ENCODE assay signal across 20 cellular contexts in the genomic region with DNA sequence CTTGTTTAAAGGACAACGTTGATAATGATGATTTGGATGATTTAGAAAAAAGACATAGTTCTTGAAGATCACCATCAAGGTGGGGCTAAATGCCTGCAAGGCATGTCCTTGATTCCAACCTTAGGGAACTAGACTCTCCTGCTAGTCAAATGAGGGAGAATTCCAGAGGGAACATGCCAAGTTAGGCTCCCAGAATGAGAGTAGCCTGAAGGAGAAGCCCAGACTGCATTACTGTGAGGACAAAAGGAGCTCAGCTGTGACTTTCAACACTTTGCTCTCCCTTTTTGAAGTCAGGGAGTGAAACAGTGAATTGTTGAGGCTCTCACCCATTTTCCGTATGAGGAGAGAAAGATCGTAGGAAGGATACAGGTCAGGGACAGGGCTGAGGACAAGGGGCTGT.
"Had no signal": no experiment of that assay in that cellular context is flagged by ENCODE, and none has a peak within 500 bp of the region (broad histone marks: within the 10 kb centered on the region; RNA-seq: fewer than 3 reads in every experiment).

No MANE protein-coding gene starts in this region.

- H3K4me1 ChIP-seq: colonic mucosa, foreskin keratinocyte, pancreas, transverse colon had no signal

- H3K9me3 ChIP-seq: colonic mucosa, mucosa of descending colon, pancreas, thoracic aorta, transverse colon had no signal

- H3K4me3 Mint-ChIP-seq: endodermal cell; naive thymus-derived CD8-positive, alpha-beta T cell; neural crest cell; stimulated activated naive B cell treated with anti-CD40 and anti-IgM and Interleukin-4, amounts not matched to agents 10 μg/mL and 1 μg/mL and 100 μg/mL, for 72 hours; stimulated activated naive CD8-positive, alpha-beta T cell treated with anti-CD3 and anti-CD28 coated beads, Interleukin-15, amount 100 ng/mL, for 72 hours had no signal

- H3K27me3 ChIP-seq: colonic mucosa, foreskin keratinocyte, pancreas, transverse colon had no signal

- H3K27me3 Mint-ChIP-seq: stimulated activated naive CD8-positive, alpha-beta T cell treated with anti-CD3 and anti-CD28 coated beads, Interleukin-15, amount 100 ng/mL, for 72 hours had no signal

- H3K4me2 ChIP-seq: smooth muscle cell had no signal

- H3K4me3 ChIP-seq: colonic mucosa, mucosa of descending colon, pancreas, smooth muscle cell, thoracic aorta, transverse colon had no signal

- H3K36me3 ChIP-seq: colonic mucosa, pancreas, thoracic aorta, transverse colon had no signal

- H3K27ac ChIP-seq: colonic mucosa, foreskin keratinocyte, pancreas, thoracic aorta, transverse colon had no signal

- DNase-seq: colonic mucosa; dermis blood vessel endothelial cell; endodermal cell; erythroblast; foreskin keratinocyte; kidney glomerular epithelial cell; mucosa of descending colon; naive thymus-derived CD8-positive, alpha-beta T cell; nucleus accumbens; pancreas; right cardiac atrium; stimulated activated CD4-positive, alpha-beta T cell treated with anti-CD3 and anti-CD28 coated beads, Interleukin-1b, Interleukin-23, amount 100 ng/mL, for 48 hours; stimulated activated CD4-positive, alpha-beta T cell treated with anti-CD3 and anti-CD28 coated beads, Interleukin-4, amount 100 ng/mL, for 24 hours; stimulated activated naive B cell treated with anti-CD40 and anti-IgM and Interleukin-4, amounts not matched to agents 10 μg/mL and 1 μg/mL and 100 μg/mL, for 72 hours; stimulated activated naive CD8-positive, alpha-beta T cell treated with anti-CD3 and anti-CD28 coated beads, Interleukin-15, amount 100 ng/mL, for 72 hours; transverse colon had no signal

- H3K27ac Mint-ChIP-seq: endodermal cell; naive thymus-derived CD8-positive, alpha-beta T cell; progenitor cell of endocrine pancreas; stimulated activated naive B cell treated with anti-CD40 and anti-IgM and Interleukin-4, amounts not matched to agents 10 μg/mL and 1 μg/mL and 100 μg/mL, for 72 hours; stimulated activated naive CD8-positive, alpha-beta T cell treated with anti-CD3 and anti-CD28 coated beads, Interleukin-15, amount 100 ng/mL, for 72 hours had no signal

- H3K36me3 Mint-ChIP-seq: stimulated activated naive B cell treated with anti-CD40 and anti-IgM and Interleukin-4, amounts not matched to agents 10 μg/mL and 1 μg/mL and 100 μg/mL, for 72 hours had no signal

- H3K4me1 Mint-ChIP-seq: stimulated activated naive B cell treated with anti-CD40 and anti-IgM and Interleukin-4, amounts not matched to agents 10 μg/mL and 1 μg/mL and 100 μg/mL, for 72 hours; stimulated activated naive CD8-positive, alpha-beta T cell treated with anti-CD3 and anti-CD28 coated beads, Interleukin-15, amount 100 ng/mL, for 72 hours had no signal

- H3K9me3 Mint-ChIP-seq: endodermal cell; stimulated activated naive CD8-positive, alpha-beta T cell treated with anti-CD3 and anti-CD28 coated beads, Interleukin-15, amount 100 ng/mL, for 72 hours had no signal
